Comparison of ENCODE assay signal across 20 cellular contexts in genomic region chr5:98734646-98735045, GRCh38.
A peak's percentile ranks its signal among the peaks of the same experiment; 100 is the strongest.
DNase-seq lines count a peak whose midpoint lies in the region; TF ChIP-seq lines count a peak whose summit lies in the region.
"Had no signal": no experiment of that assay in that cellular context is flagged by ENCODE, and none has a peak within 500 bp of the region (broad histone marks: within the 10 kb centered on the region; RNA-seq: fewer than 3 reads in every experiment).

No MANE protein-coding gene starts in this region.

- no peaks in the 10 kb centered on the region for H3K27me3 ChIP-seq in OCI-LY3 (ENCODE audit: low read depth, low read length)
- H3K27me3 ChIP-seq: left lung, tibial nerve had no signal

- DNase-seq in DMS 273 (lab: John Stamatoyannopoulos, UW; ENCODE audit: unreplicated experiment) (peak; percentile 2), DMS 273 treated with DMSO at 0.1 percent for 48 hours (lab: John Stamatoyannopoulos, UW) (no peak), fibroblast of mammary gland (ENCODE audit: low read depth) (no peak), NCI-H1048 (lab: John Stamatoyannopoulos, UW) (no peak), GOT3 (lab: John Stamatoyannopoulos, UW) (no peak), KBM-7 (no peak), NCI-H1092 (lab: John Stamatoyannopoulos, UW) (no peak)
- DNase-seq: 8988T; activated CD8-positive, alpha-beta memory T cell treated with anti-CD3 and anti-CD28 coated beads, Interleukin-2, amount 50 U/mL, for 4 hours; activated naive CD8-positive, alpha-beta T cell treated with anti-CD3 and anti-CD28 coated beads, Interleukin-2, amount 50 U/mL, for 24 hours; Caco-2; head of caudate nucleus; left lung; NCI-H1417; NCI-H526; stimulated activated naive CD8-positive, alpha-beta T cell treated with anti-CD3 and anti-CD28 coated beads, Interleukin-15, Interleukin-2, amounts not matched to agents 100 U/mL and 50 U/mL, for 24 hours; T-helper 17 cell had no signal

- H3K4me3 ChIP-seq in OCI-LY3 (ENCODE audit: low read length) = no peak overlapping the region
- no peak overlapping the region for H3K4me3 ChIP-seq in fibroblast of mammary gland (ENCODE audit: control insufficient read depth, low read depth, low read length)
- H3K4me3 ChIP-seq: left lung, prostate gland, tibial nerve had no signal

- no peak overlapping the region for H2AFZ ChIP-seq in OCI-LY3 (ENCODE audit: low read depth, low read length)

- TF ChIP-seq CTCF in OCI-LY3 (IDR thresholded peaks at IDR 0.05; ENCODE audit: low read depth, low read length) (0 out of 2 replicates have a peak, but pooled peaks have one; percentile 18), fibroblast of mammary gland (conservative IDR thresholded peaks at IDR 0.05; ENCODE audit: control insufficient read depth, insufficient read depth, low read depth, low read length) (peak; percentile 15)

- no peaks in the 10 kb centered on the region for H4K20me1 ChIP-seq in OCI-LY3 (ENCODE audit: insufficient read depth, low read length)

- no peaks in the 10 kb centered on the region for H3K9me3 ChIP-seq in OCI-LY3 (ENCODE audit: insufficient read depth, low read length)
- H3K9me3 ChIP-seq: Caco-2, left lung, prostate gland had no signal

- H3K4me2 ChIP-seq in OCI-LY3 (ENCODE audit: low read length) = no peak overlapping the region

- no peak overlapping the region for H3K27ac ChIP-seq in OCI-LY3 (ENCODE audit: low read length)
- H3K27ac ChIP-seq: left lung, prostate gland, tibial nerve had no signal

- H3K36me3 ChIP-seq in OCI-LY3 (replicated peaks; ENCODE audit: low read depth, low read length) = no peaks in the 10 kb centered on the region
- H3K36me3 ChIP-seq: left lung, prostate gland, tibial nerve had no signal

- in situ Hi-C loops in KBM-7 (cut with MboI; ENCODE audit: low pct_unique_long_range_greater_than_20kb, low sequenced_read_pairs) = no loop called here

- H3K79me2 ChIP-seq in OCI-LY3 (ENCODE audit: low read length) = no peaks in the 10 kb centered on the region

- H3K4me1 ChIP-seq in OCI-LY3 (ENCODE audit: low read length) = no peaks in the 10 kb centered on the region
- H3K4me1 ChIP-seq: Caco-2, left lung, prostate gland, tibial nerve had no signal

- no peak overlapping the region for H3K9ac ChIP-seq in OCI-LY3 (ENCODE audit: low read length)
